ENCODE assay signal across 24 cellular contexts in the genomic region with DNA sequence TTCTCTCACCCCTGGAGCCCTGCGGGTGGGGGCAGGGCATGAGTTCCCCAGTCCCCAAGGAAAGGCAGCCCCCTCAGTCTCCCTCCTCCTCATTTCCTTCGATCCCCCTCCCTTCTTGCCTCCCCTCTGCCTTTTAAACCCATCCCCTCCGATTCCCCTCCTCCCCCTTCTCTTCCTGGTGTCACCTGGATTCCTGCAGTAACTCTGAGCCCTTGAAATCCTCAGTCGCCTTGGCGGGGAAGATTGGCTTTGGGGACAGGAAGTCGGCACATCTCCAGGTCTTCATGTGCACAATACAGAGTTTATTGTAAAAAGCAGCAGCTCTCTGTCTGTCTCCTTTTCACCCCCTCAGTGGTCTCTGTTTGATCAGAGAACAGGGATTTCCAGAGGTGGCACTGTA. TPM values are rescaled to one million over a fixed set of nuclear protein-coding genes. Genes with fewer than 3 reads are reported as not detected.
"Had no signal": no experiment of that assay in that cellular context is flagged by ENCODE, and none has a peak within 500 bp of the region (broad histone marks: within the 10 kb centered on the region; RNA-seq: fewer than 3 reads in every experiment).

No MANE protein-coding gene starts in this region.

- H3K4me2 ChIP-seq: neural progenitor cell had no signal

- H3K27ac ChIP-seq: heart left ventricle, lower lobe of right lung, neural progenitor cell, thyroid gland, uterus had no signal

- DNase-seq: activated B cell treated with CpG ODN at 0.5 μM for 24 hours; activated CD4-positive, alpha-beta T cell treated with anti-CD3 and anti-CD28 coated beads for 36 hours; activated CD4-positive, alpha-beta T cell treated with anti-CD3 and anti-CD28 coated beads, Interleukin-2, amount 50 U/mL, for 4 hours; activated CD8-positive, alpha-beta memory T cell treated with anti-CD3 and anti-CD28 coated beads for 24 hours; activated naive CD4-positive, alpha-beta T cell treated with anti-CD3 and anti-CD28 coated beads, Interleukin-2, amount 10 ng/mL, durations not matched to agents 7 days and 5 days; activated T-cell treated with anti-CD3 and anti-CD28 coated beads, Interleukin-2, amount 50 U/mL, for 48 hours; amygdala; kidney; lower lobe of right lung; naive thymus-derived CD8-positive, alpha-beta T cell; stimulated activated CD4-positive, alpha-beta T cell treated with anti-CD3 and anti-CD28 coated beads, Interleukin-12 subunit alpha, Interleukin-12 subunit beta, amount 100 ng/mL, for 4 hours; stimulated activated CD4-positive, alpha-beta T cell treated with anti-CD3 and anti-CD28 coated beads, Interleukin-4, amount 100 ng/mL, for 4 hours; substantia nigra; T-cell; T-helper 9 cell; thyroid gland; uterus had no signal

- H3K9me3 ChIP-seq: heart left ventricle, lower lobe of right lung, thyroid gland, uterus had no signal

- H3K4me3 Mint-ChIP-seq: activated B cell treated with CpG ODN at 0.5 μM for 24 hours; activated CD4-positive, alpha-beta T cell treated with anti-CD3 and anti-CD28 coated beads for 36 hours; stimulated activated naive CD8-positive, alpha-beta T cell treated with anti-CD3 and anti-CD28 coated beads, Interleukin-15, Interleukin-2, amounts not matched to agents 100 ng/mL and 50 ng/mL, for 24 hours had no signal

- H3K27ac Mint-ChIP-seq: activated B cell treated with CpG ODN at 0.5 μM for 24 hours; activated CD4-positive, alpha-beta T cell treated with anti-CD3 and anti-CD28 coated beads for 36 hours; activated naive CD4-positive, alpha-beta T cell treated with anti-CD3 and anti-CD28 coated beads, Interleukin-2, amount 10 ng/mL, durations not matched to agents 7 days and 5 days; neural progenitor cell; stimulated activated naive CD8-positive, alpha-beta T cell treated with anti-CD3 and anti-CD28 coated beads, Interleukin-15, Interleukin-2, amounts not matched to agents 100 ng/mL and 50 ng/mL, for 24 hours had no signal

- H3K36me3 Mint-ChIP-seq: activated naive CD4-positive, alpha-beta T cell treated with anti-CD3 and anti-CD28 coated beads, Interleukin-2, amount 10 ng/mL, durations not matched to agents 7 days and 5 days; neural progenitor cell had no signal

- H3K4me3 ChIP-seq: heart left ventricle, lower lobe of right lung, neural progenitor cell, thyroid gland, uterus had no signal

- ATAC-seq: activated CD4-positive, alpha-beta T cell treated with anti-CD3 and anti-CD28 coated beads for 36 hours; heart left ventricle; lower lobe of right lung; naive thymus-derived CD8-positive, alpha-beta T cell; T-cell had no signal

- H3K9me3 Mint-ChIP-seq: activated B cell treated with CpG ODN at 0.5 μM for 24 hours; activated naive CD4-positive, alpha-beta T cell treated with anti-CD3 and anti-CD28 coated beads, Interleukin-2, amount 10 ng/mL, durations not matched to agents 7 days and 5 days; neural progenitor cell; stimulated activated naive CD8-positive, alpha-beta T cell treated with anti-CD3 and anti-CD28 coated beads, Interleukin-15, Interleukin-2, amounts not matched to agents 100 ng/mL and 50 ng/mL, for 24 hours; T-cell had no signal

- H3K9ac ChIP-seq: neural progenitor cell had no signal

- FAIRE-seq: endometrium, kidney had no signal

- H2AFZ ChIP-seq: neural progenitor cell had no signal

- H3K36me3 ChIP-seq: heart left ventricle, lower lobe of right lung, neural progenitor cell, thyroid gland, uterus had no signal

RNA-seq across cellular contexts. Expression of gene MUC12, which starts 1.3 kb away (rescaled TPM):
- total RNA-seq: activated B cell treated with CpG ODN at 0.5 μM for 24 hours; fibroblast of villous mesenchyme; naive thymus-derived CD8-positive, alpha-beta T cell; thyroid gland had no signal

RNA-seq across cellular contexts. Expression of gene MUC3A, which starts 18.7 kb away (rescaled TPM):
- total RNA-seq: activated B cell treated with CpG ODN at 0.5 μM for 24 hours; activated CD4-positive, alpha-beta T cell treated with anti-CD3 and anti-CD28 coated beads for 36 hours; epithelial cell of proximal tubule; fibroblast of villous mesenchyme; naive thymus-derived CD8-positive, alpha-beta T cell had no signal
- polyA plus RNA-seq: naive thymus-derived CD8-positive, alpha-beta T cell had no signal

RNA-seq across cellular contexts. Expression of gene MUC17, which starts 51.9 kb away (rescaled TPM):
- total RNA-seq: activated B cell treated with CpG ODN at 0.5 μM for 24 hours; activated CD4-positive, alpha-beta T cell treated with anti-CD3 and anti-CD28 coated beads for 36 hours; epithelial cell of proximal tubule; fibroblast of villous mesenchyme; heart left ventricle; kidney; lower lobe of right lung; naive thymus-derived CD8-positive, alpha-beta T cell; omental fat pad; T-cell; thyroid gland had no signal
- polyA plus RNA-seq: heart left ventricle; naive thymus-derived CD8-positive, alpha-beta T cell had no signal
